Comparison of ENCODE assay signal across 8 cellular contexts in genomic region chr10:32207544-32207943, GRCh38.
DNase-seq lines count a peak whose midpoint lies in the region; ATAC-seq, FAIRE-seq and TF ChIP-seq lines count a peak whose summit lies in the region.

No MANE protein-coding gene starts in this region.

- H2AFZ ChIP-seq in keratinocyte (ENCODE audit: control insufficient read depth, low read length) = no peak overlapping the region

- H3K27me3 ChIP-seq in adipocyte (replicated peaks; ENCODE audit: control insufficient read depth, insufficient read depth, low read length) (no peaks in the 10 kb centered on the region), keratinocyte (ENCODE audit: control insufficient read depth, extremely low read depth, insufficient read depth, low read length) (no peaks in the 10 kb centered on the region)

- DNase-seq in Right ventricle myocardium superior (peak; percentile 42), Right ventricle myocardium inferior (ENCODE audit: missing footprints) (no peak), T-cell (peak; percentile 2 to 62 (median 42)), adipocyte (ENCODE audit: low read depth) (peak; percentile 57), keratinocyte (ENCODE audit: low read depth, low spot score) (no peak), DMS79 treated with DMSO at 0.1 percent for 48 hours (lab: John Stamatoyannopoulos, UW) (no peak)
- peak; percentile 32 for DNase-seq in stimulated activated CD8-positive, alpha-beta memory T cell treated with anti-CD3 and anti-CD28 coated beads, Interleukin-15, amount 100 ng/mL, for 1 hour (ENCODE audit: low read depth)

- H3K9me3 ChIP-seq in adipocyte (ENCODE audit: control insufficient read depth, low read length) (no peaks in the 10 kb centered on the region), keratinocyte (ENCODE audit: control insufficient read depth, low read depth, low read length) (no peaks in the 10 kb centered on the region)

- H3K36me3 Mint-ChIP-seq in T-cell = no peaks in the 10 kb centered on the region

- no peaks in the 10 kb centered on the region for H3K27me3 Mint-ChIP-seq in T-cell

- H3K9me1 ChIP-seq in keratinocyte (ENCODE audit: control insufficient read depth, extremely low read depth, insufficient read depth, low read length) = no peaks in the 10 kb centered on the region

- H3K4me1 ChIP-seq in adipocyte (ENCODE audit: control insufficient read depth, insufficient read depth, low read length) = peaks cover 16% of the 10 kb centered on the region
- no peaks in the 10 kb centered on the region for H3K4me1 ChIP-seq in keratinocyte (ENCODE audit: control insufficient read depth, extremely low read depth, insufficient read depth, low read length)

- peak; percentile 59 to 74 (median 69) for TF ChIP-seq CTCF in keratinocyte (optimal IDR thresholded peaks at IDR 0.05 in 1 of 3, IDR thresholded peaks at IDR 0.05 in 1 of 3, conservative IDR thresholded peaks at IDR 0.05 in 1 of 3; ENCODE audit: extremely low read depth in 1 of 3, insufficient read depth in 2 of 3, low read length in 3 of 3)

- no peak overlapping the region for H3K27ac Mint-ChIP-seq in T-cell

- H3K79me2 ChIP-seq in keratinocyte (ENCODE audit: control insufficient read depth, insufficient read depth, low read length) = no peaks in the 10 kb centered on the region

- H4K20me1 ChIP-seq in keratinocyte (ENCODE audit: control insufficient read depth, extremely low read depth, insufficient read depth, low read length) = no peaks in the 10 kb centered on the region

- dilution Hi-C loops in keratinocyte (cut with MboI; ENCODE audit: extremely low pct_ligation_motif_present, low sequenced_read_pairs) = no loop called here

- ATAC-seq in Right ventricle myocardium superior (ENCODE audit: poor library complexity) (peak; percentile 56), Right ventricle myocardium inferior (no peak), HG03571 (IDR thresholded peaks at IDR 0.05; ENCODE audit: unreplicated experiment) (peak; percentile 83), T-cell (replicated peaks in 1 of 4) (peak; percentile 60 to 79 (median 76))

- no peak overlapping the region for H3K4me2 ChIP-seq in keratinocyte (ENCODE audit: control insufficient read depth, extremely low read depth, insufficient read depth, low read depth, low read length)

- H3K4me3 ChIP-seq in adipocyte (ENCODE audit: low read length) (no peak overlapping the region), keratinocyte (ENCODE audit: control insufficient read depth in 2 of 3, extremely low read depth in 1 of 3, insufficient read depth in 2 of 3, low read depth in 1 of 3, low read length in 3 of 3) (no peak overlapping the region)

- POLR2A ChIA-PET in T-cell (lab: Charles Lee) = no interaction called here

- no peaks in the 10 kb centered on the region for H3K9me3 Mint-ChIP-seq in T-cell

- CTCF ChIA-PET in T-cell (lab: Charles Lee) = no interaction called here

- FAIRE-seq in keratinocyte (lab: Jason Lieb, UNC) = no peak

- H3K4me3 Mint-ChIP-seq in T-cell = no peak overlapping the region

- no peak overlapping the region for H3K9ac ChIP-seq in adipocyte (ENCODE audit: low read length)
- H3K9ac ChIP-seq in keratinocyte (ENCODE audit: control insufficient read depth, extremely low read depth, insufficient read depth, low read length) = no peak overlapping the region

- H3K4me1 Mint-ChIP-seq in T-cell = peaks cover 0 to 2% (median 0%) of the 10 kb centered on the region in 3 donors

- no peak overlapping the region for H3K27ac ChIP-seq in keratinocyte (ENCODE audit: control insufficient read depth, insufficient read depth, low read length)

- intact Hi-C loops in Right ventricle myocardium superior (cut with DNase I) (no loop called here), Right ventricle myocardium inferior (cut with DNase I) (no loop called here)

- H3K36me3 ChIP-seq in adipocyte (ENCODE audit: control insufficient read depth, insufficient read depth, low read length, severe bottlenecking) (no peaks in the 10 kb centered on the region), keratinocyte (ENCODE audit: control insufficient read depth in 2 of 2, extremely low read depth in 1 of 2, insufficient read depth in 2 of 2, low read length in 2 of 2) (no peaks in the 10 kb centered on the region)

Comparison
In these comparisons a context has a peak if more than half of its experiments do, and no peak if none do; other contexts are left out.
1. DNase-seq: peak in Right ventricle myocardium superior (single experiment), T-cell (34 of 34), adipocyte (single experiment) and stimulated activated CD8-positive, alpha-beta memory T cell treated with anti-CD3 and anti-CD28 coated beads, Interleukin-15, amount 100 ng/mL, for 1 hour (single experiment); none in Right ventricle myocardium inferior (single experiment), keratinocyte (single experiment) and DMS79 treated with DMSO at 0.1 percent for 48 hours (single experiment).